ENCODE assay signal across 8 cellular contexts in genomic region chr13:51764184-51765141, GRCh38. TPM values are rescaled to one million over a fixed set of nuclear protein-coding genes. Genes with fewer than 3 reads are reported as not detected.
DNase-seq lines count a peak whose midpoint lies in the region; ATAC-seq and FAIRE-seq lines count a peak whose summit lies in the region.

No MANE protein-coding gene starts in this region.

- peak overlapping the region; percentile 29 for H3K4me3 ChIP-seq in endocrine pancreas (ENCODE audit: control insufficient read depth, insufficient read depth, low read length)

- H3K9ac ChIP-seq in endocrine pancreas (ENCODE audit: control insufficient read depth, insufficient read depth, low read length) = peak overlapping the region; percentile 36

- H3K4me3 Mint-ChIP-seq in naive thymus-derived CD8-positive, alpha-beta T cell = peak overlapping the region; percentile 68 to 92 (median 86)

- H3K4me1 Mint-ChIP-seq in naive thymus-derived CD8-positive, alpha-beta T cell = peaks cover 13 to 31% (median 23%) of the 10 kb centered on the region in 4 donors

- H3K9me3 Mint-ChIP-seq in naive thymus-derived CD8-positive, alpha-beta T cell = no peaks in the 10 kb centered on the region

- no peaks in the 10 kb centered on the region for H3K27me3 Mint-ChIP-seq in naive thymus-derived CD8-positive, alpha-beta T cell

- H3K9me3 ChIP-seq in endocrine pancreas (ENCODE audit: control insufficient read depth, low read length) = no peaks in the 10 kb centered on the region

- peaks cover 0 to 33% (median 14%) of the 10 kb centered on the region in 3 donors for H3K36me3 Mint-ChIP-seq in naive thymus-derived CD8-positive, alpha-beta T cell

- peak; percentile 79 for ATAC-seq in GM21360 (IDR thresholded peaks at IDR 0.05; ENCODE audit: unreplicated experiment)
- peak; percentile 79 to 86 for ATAC-seq in naive thymus-derived CD8-positive, alpha-beta T cell
- ATAC-seq in stimulated activated naive CD8-positive, alpha-beta T cell treated with anti-CD3 and anti-CD28 coated beads, Interleukin-15, Interleukin-2, amounts not matched to agents 100 U/mL and 50 U/mL, for 24 hours = peak; percentile 92

- peaks cover 8% of the 10 kb centered on the region for H3K4me1 ChIP-seq in endocrine pancreas (ENCODE audit: control insufficient read depth, insufficient read depth, low read length)

- DNase-seq in COR-L47 (lab: John Stamatoyannopoulos, UW) (peak; percentile 2), HTR-8/SVneo (ENCODE audit: insufficient read length, low spot score) (peak; percentile 5), DMS 273 treated with DMSO at 0.1 percent for 48 hours (lab: John Stamatoyannopoulos, UW) (no peak)
- DNase-seq in activated CD4-positive, alpha-beta T cell treated with anti-CD3 and anti-CD28 coated beads, Interleukin-2, amount 50 U/mL, for 24 hours (ENCODE audit: low read depth in 1 of 2, low spot score in 1 of 2) = peak; percentile 46 to 68
- DNase-seq in naive thymus-derived CD8-positive, alpha-beta T cell = peak in 8 of 10 donors; percentile 22 to 57 (median 40)
- peak; percentile 69 for DNase-seq in stimulated activated naive CD8-positive, alpha-beta T cell treated with anti-CD3 and anti-CD28 coated beads, Interleukin-15, Interleukin-2, amounts not matched to agents 100 U/mL and 50 U/mL, for 24 hours

- no peaks in the 10 kb centered on the region for H3K27me3 ChIP-seq in endocrine pancreas (ENCODE audit: control insufficient read depth, insufficient read depth, low read length)

- H3K36me3 ChIP-seq in endocrine pancreas (ENCODE audit: control insufficient read depth, insufficient read depth, low read length) = no peaks in the 10 kb centered on the region

- no peak for FAIRE-seq in HTR-8/SVneo (lab: Jason Lieb, UNC)

- POLR2A ChIA-PET in naive thymus-derived CD8-positive, alpha-beta T cell (lab: Charles Lee) = interaction anchor here (0.8 to 2.4 kb wide), 9 partner anchors 10 to 313 kb away, joined by 3 to 20 read pairs (median 3); partner anchors contain the start of gene INTS6

- H3K27ac Mint-ChIP-seq in naive thymus-derived CD8-positive, alpha-beta T cell = peak overlapping the region; percentile 91 to 98 (median 96)

RNA-seq across cellular contexts. Expression of gene DHRS12, which starts 39.5 kb away (rescaled TPM):
- total RNA-seq in naive thymus-derived CD8-positive, alpha-beta T cell = 10 to 100 TPM; 22.6 to 24.2 TPM
- 10 to 100 TPM; 22.1 to 33.2 (median 26.0) TPM for polyA plus RNA-seq in naive thymus-derived CD8-positive, alpha-beta T cell
